In genomic region chr15:66404532-66404931, GRCh38 we compare ENCODE assay signal across 8 cellular contexts. TPM values are rescaled to one million over a fixed set of nuclear protein-coding genes. Genes with fewer than 3 reads are reported as not detected.
DNase-seq lines count a peak whose midpoint lies in the region; ATAC-seq and TF ChIP-seq lines count a peak whose summit lies in the region.
"Had no signal": no experiment of that assay in that cellular context is flagged by ENCODE, and none has a peak within 500 bp of the region (broad histone marks: within the 10 kb centered on the region; RNA-seq: fewer than 3 reads in every experiment).

No MANE protein-coding gene starts in this region.

- peaks cover 63% of the 10 kb centered on the region for H3K4me1 ChIP-seq in HUES64 (ENCODE audit: insufficient read depth, low read length)

- H3K9ac ChIP-seq in HUES64 (ENCODE audit: low read depth, low read length), result peak overlapping the region; percentile 56

- no peaks in the 10 kb centered on the region for H3K9me3 Mint-ChIP-seq in neural crest cell

- no peaks in the 10 kb centered on the region for H3K36me3 Mint-ChIP-seq in neural crest cell (ENCODE audit: low read depth)

- H3K27ac Mint-ChIP-seq in neural crest cell (ENCODE audit: unreplicated experiment), result peak overlapping the region; percentile 48

- TF ChIP-seq CTCF in neural crest cell (conservative IDR thresholded peaks at IDR 0.05), result peak; percentile 43

- peak overlapping the region; percentile 13; the same call in 1 of the 2 replicates for H3K4me3 ChIP-seq in GM08714 (ENCODE audit: low read length)
- H3K4me3 ChIP-seq in HUES64 (ENCODE audit: low read length), result no peak overlapping the region; the same call in 1 of the 2 replicates

- ATAC-seq in HG03460 (IDR thresholded peaks at IDR 0.05; ENCODE audit: unreplicated experiment) (no peak), GM18517 (IDR thresholded peaks at IDR 0.05; ENCODE audit: unreplicated experiment) (no peak)

- H3K4me1 Mint-ChIP-seq in neural crest cell, result peaks cover 75% of the 10 kb centered on the region

- no peaks in the 10 kb centered on the region for H3K27me3 Mint-ChIP-seq in neural crest cell (ENCODE audit: low read depth)

- peak overlapping the region; percentile 27 for H3K4me3 Mint-ChIP-seq in neural crest cell

- H3K9me3 ChIP-seq in HUES64 (ENCODE audit: insufficient read depth, low read depth, low read length), result no peaks in the 10 kb centered on the region

- WGBS in HUES64, result 26% methylated on average over 7 of the region's 7 CpGs

- H3K27ac ChIP-seq in HUES64 (ENCODE audit: low read depth, low read length), result peak overlapping the region; percentile 80

- H3K36me3 ChIP-seq in HUES64 (ENCODE audit: insufficient read depth, low read length), result no peaks in the 10 kb centered on the region; the same call in 1 of the 2 replicates

- DNase-seq in dermis blood vessel endothelial cell (peak; percentile 70), neural crest cell (ENCODE audit: low read depth, low spot score) (no peak), glomerular visceral epithelial cell (ENCODE audit: extremely low spot score) (no peak)
- DNase-seq: DMS79 treated with DMSO at 0.1 percent for 48 hours had no signal

- H3K27me3 ChIP-seq in HUES64 (ENCODE audit: insufficient read depth, low read length), result no peaks in the 10 kb centered on the region

RNA-seq across cellular contexts. Expression of gene MAP2K1, which starts 17.8 kb away (rescaled TPM):
- 33.1 TPM for polyA plus RNA-seq in HUES64 (2013, experiment 1 of 2)
- polyA plus RNA-seq in HUES64 (2013, experiment 2 of 2), result 42.9 TPM
- total RNA-seq in dermis blood vessel endothelial cell (39.2 and 41.4 TPM in 2 replicates), neural crest cell (43.3 and 43.4 TPM in 2 replicates)

RNA-seq across cellular contexts. Expression of gene TIPIN, which starts 48.0 kb away (rescaled TPM):
- polyA plus RNA-seq in HUES64 (2013, experiment 1 of 2), result 27.7 TPM
- 24.2 TPM for polyA plus RNA-seq in HUES64 (2013, experiment 2 of 2)
- total RNA-seq in dermis blood vessel endothelial cell (7.8 and 12.4 TPM in 2 replicates), neural crest cell (23.4 and 23.7 TPM in 2 replicates)
